9 cellular contexts compared by ENCODE assay signal in the genomic region with DNA sequence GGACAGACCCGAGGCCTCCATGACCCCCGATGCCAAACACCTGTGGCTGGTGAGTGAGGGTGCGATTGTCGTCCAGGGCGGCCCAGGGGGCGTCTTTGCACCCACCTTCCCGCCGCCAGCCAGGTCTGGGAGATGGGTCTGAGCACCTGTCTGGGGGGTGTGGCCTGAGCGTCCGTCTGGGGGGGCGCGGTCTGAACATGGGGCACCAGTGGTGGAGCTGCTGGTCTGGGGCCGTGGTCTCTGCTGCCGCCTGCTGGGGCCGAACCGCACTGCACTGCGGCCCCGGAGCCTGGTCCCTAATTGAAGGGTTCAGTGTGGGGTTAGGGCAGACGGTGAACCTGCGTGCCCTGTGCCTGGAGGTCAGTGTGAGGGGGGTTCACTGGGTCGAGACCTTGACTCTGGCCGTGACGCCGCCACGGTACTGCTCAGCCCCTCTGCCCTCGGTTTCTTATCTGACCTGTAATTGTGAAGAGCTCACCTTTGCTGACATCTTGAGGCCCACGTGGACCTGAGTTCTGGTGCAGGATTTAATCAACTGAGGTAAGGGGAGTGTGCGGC. TPM values are rescaled to one million over a fixed set of nuclear protein-coding genes. Genes with fewer than 3 reads are reported as not detected.
DNase-seq lines count a peak whose midpoint lies in the region; ATAC-seq and TF ChIP-seq lines count a peak whose summit lies in the region.
"Had no signal": no experiment of that assay in that cellular context is flagged by ENCODE, and none has a peak within 500 bp of the region (broad histone marks: within the 10 kb centered on the region; RNA-seq: fewer than 3 reads in every experiment).

No MANE protein-coding gene starts in this region.

- H2AFZ ChIP-seq in GM23338 (no peak overlapping the region), PC-3 (ENCODE audit: low read length) (no peak overlapping the region)

- H3K4me1 ChIP-seq in GM23338 (ENCODE audit: insufficient read depth) = no peaks in the 10 kb centered on the region
- peaks cover 16% of the 10 kb centered on the region for H3K4me1 ChIP-seq in PC-3 (ENCODE audit: insufficient read depth, low read length)
- H3K4me1 ChIP-seq in esophagus squamous epithelium = peaks cover 0 to 28% (median 10%) of the 10 kb centered on the region in 3 donors
- peaks cover 15 to 16% of the 10 kb centered on the region in 2 experiments for H3K4me1 ChIP-seq in neutrophil (ENCODE audit: control insufficient read depth in 1 of 2, insufficient read depth in 1 of 2, low read depth in 1 of 2, low read length in 1 of 2)
- H3K4me1 ChIP-seq in thyroid gland = peaks cover 0 to 15% of the 10 kb centered on the region in 2 donors

- no TSS peak for BruUV-seq in PC-3 (replicated peaks; lab: Mats Ljungman, UMichigan)

- H3K27ac Mint-ChIP-seq in GM23338 = no peak overlapping the region
- H3K27ac Mint-ChIP-seq: stimulated activated naive CD8-positive, alpha-beta T cell treated with anti-CD3 and anti-CD28 coated beads, Interleukin-15, Interleukin-2, amounts not matched to agents 100 ng/mL and 50 ng/mL, for 24 hours had no signal

- CTCF ChIA-PET in PC-3 (lab: Charles Lee) = interaction anchor here (0.8 to 1.0 kb wide), 2 partner anchors 42 to 44 kb away, joined by 3 to 4 read pairs; a partner anchor contains a TSS

- no peaks in the 10 kb centered on the region for H3K79me2 ChIP-seq in GM23338 (replicated peaks; ENCODE audit: insufficient read depth)
- H3K79me2 ChIP-seq in PC-3 (ENCODE audit: low read length) = no peaks in the 10 kb centered on the region

- POLR2A ChIA-PET in PC-3 (lab: Charles Lee; ENCODE audit: unreplicated experiment) = interaction anchor here (0.6 kb wide), 1 partner anchor 95 kb away, joined by 3 read pairs; no protein-coding TSS in a partner anchor

- ATAC-seq in GM23338 (peak; percentile 96), PC-3 (peak; percentile 79)

- no peaks in the 10 kb centered on the region for H3K9me2 ChIP-seq in GM23338 (ENCODE audit: insufficient read depth)
- H3K9me2 ChIP-seq in PC-3 (replicated peaks; ENCODE audit: low read length) = no peaks in the 10 kb centered on the region

- H3K4me3 Mint-ChIP-seq in GM23338 = no peak overlapping the region
- H3K4me3 Mint-ChIP-seq: stimulated activated naive CD8-positive, alpha-beta T cell treated with anti-CD3 and anti-CD28 coated beads, Interleukin-15, Interleukin-2, amounts not matched to agents 100 ng/mL and 50 ng/mL, for 24 hours had no signal

- H3K36me3 ChIP-seq in GM23338 (ENCODE audit: insufficient read depth) = no peaks in the 10 kb centered on the region
- no peaks in the 10 kb centered on the region for H3K36me3 ChIP-seq in PC-3 (ENCODE audit: low read depth, low read length)
- H3K36me3 ChIP-seq in esophagus squamous epithelium = no peaks in the 10 kb centered on the region
- no peaks in the 10 kb centered on the region for H3K36me3 ChIP-seq in neutrophil
- H3K36me3 ChIP-seq in thyroid gland = no peaks in the 10 kb centered on the region

- DNase-seq in AG20443 (ENCODE audit: low spot score) = peak; percentile 93
- DNase-seq in GM23338 (ENCODE audit: low spot score) = peak; percentile 88
- DNase-seq in PC-3 = peak; percentile 65
- peak; percentile 77 for DNase-seq in activated T-cell treated with anti-CD3 and anti-CD28 coated beads for 48 hours (ENCODE audit: low read depth)
- no peak for DNase-seq in esophagus squamous epithelium (lab: John Stamatoyannopoulos, UW)
- peak; percentile 61 to 67 for DNase-seq in thyroid gland
- DNase-seq in DMS79 treated with DMSO at 0.1 percent for 48 hours (lab: John Stamatoyannopoulos, UW) = no peak

- H3F3A ChIP-seq in GM23338 (replicated peaks; ENCODE audit: low read depth) = peaks cover 8% of the 10 kb centered on the region; the same call in 1 of the 2 replicates
- no peaks in the 10 kb centered on the region for H3F3A ChIP-seq in PC-3 (ENCODE audit: low read length, unreplicated experiment)

- no peaks in the 10 kb centered on the region for H3K9me3 ChIP-seq in PC-3 (ENCODE audit: low read length)
- no peaks in the 10 kb centered on the region for H3K9me3 ChIP-seq in esophagus squamous epithelium
- H3K9me3 ChIP-seq in neutrophil = no peaks in the 10 kb centered on the region
- no peaks in the 10 kb centered on the region for H3K9me3 ChIP-seq in thyroid gland

- peaks cover 6% of the 10 kb centered on the region for H4K20me1 ChIP-seq in GM23338 (replicated peaks; ENCODE audit: insufficient read depth)
- no peaks in the 10 kb centered on the region for H4K20me1 ChIP-seq in PC-3 (ENCODE audit: low read length)

- peak; percentile 93 to 98 for TF ChIP-seq CTCF in GM23338 (conservative IDR thresholded peaks at IDR 0.05; ENCODE audit: low read depth in 2 of 2)
- TF ChIP-seq CTCF in PC-3 (conservative IDR thresholded peaks at IDR 0.05; ENCODE audit: low read depth, low read length) = peak; percentile 87
- peak; percentile 93 to 99 (median 97) for TF ChIP-seq CTCF in esophagus squamous epithelium (IDR thresholded peaks at IDR 0.05)
- peak; percentile 94 for TF ChIP-seq CTCF in neutrophil (IDR thresholded peaks at IDR 0.05)
- TF ChIP-seq CTCF in thyroid gland (IDR thresholded peaks at IDR 0.05) = peak; percentile 90 to 99 (median 94)

- peaks cover 1% of the 10 kb centered on the region for H3K27me3 Mint-ChIP-seq in GM23338 (ENCODE audit: insufficient read depth, low read depth, poor library complexity)
- H3K27me3 Mint-ChIP-seq: stimulated activated naive CD8-positive, alpha-beta T cell treated with anti-CD3 and anti-CD28 coated beads, Interleukin-15, Interleukin-2, amounts not matched to agents 100 ng/mL and 50 ng/mL, for 24 hours had no signal

- no peak overlapping the region for H3K9ac ChIP-seq in PC-3 (ENCODE audit: low read length)

- peak overlapping the region; percentile 43; the same call in 1 of the 2 replicates for H3K4me2 ChIP-seq in GM23338
- no peak overlapping the region for H3K4me2 ChIP-seq in PC-3 (ENCODE audit: low read length)

- 0 to 82% methylated on average over 1 to 3 of the region's 28 CpGs for WGBS in esophagus squamous epithelium, 2 donors
- WGBS in thyroid gland, 2 donors = 37 to 62% methylated on average over 8 to 24 of the region's 28 CpGs

- no peaks in the 10 kb centered on the region; the same call in 2 of the 3 replicates for H3K9me3 Mint-ChIP-seq in GM23338
- H3K9me3 Mint-ChIP-seq: stimulated activated naive CD8-positive, alpha-beta T cell treated with anti-CD3 and anti-CD28 coated beads, Interleukin-15, Interleukin-2, amounts not matched to agents 100 ng/mL and 50 ng/mL, for 24 hours had no signal

- H3K27ac ChIP-seq in GM23338 (ENCODE audit: low read depth) (no peak overlapping the region), PC-3 (ENCODE audit: low read length) (no peak overlapping the region), esophagus squamous epithelium (no peak overlapping the region), neutrophil (no peak overlapping the region), thyroid gland (no peak overlapping the region)

- no peak for TF ChIP-seq POLR2A in esophagus squamous epithelium (IDR thresholded peaks at IDR 0.05)
- no peak for TF ChIP-seq POLR2A in thyroid gland (IDR thresholded peaks at IDR 0.05)

- no peak overlapping the region for H3K4me3 ChIP-seq in GM23338
- no peak overlapping the region for H3K4me3 ChIP-seq in PC-3 (ENCODE audit: low read length)
- no peak overlapping the region for H3K4me3 ChIP-seq in esophagus squamous epithelium
- H3K4me3 ChIP-seq in neutrophil (ENCODE audit: low read depth in 1 of 2, low read length in 1 of 2) = no peak overlapping the region
- no peak overlapping the region for H3K4me3 ChIP-seq in thyroid gland (replicated peaks in 1 of 3)

- intact Hi-C loops in PC-3 (cut with micrococcal nuclease) = loop anchor here (2.0 kb wide), 2 partner anchors 42 to 68 kb away; no protein-coding TSS in a partner anchor
- intact Hi-C loops in esophagus squamous epithelium (cut with DNase I) = no loop called here
- intact Hi-C loops in thyroid gland (cut with DNase I) = loop anchor here (5.0 to 10.0 kb wide), 2 partner anchors 44 to 156 kb away; a partner anchor contains a TSS

- no peaks in the 10 kb centered on the region for H3K27me3 ChIP-seq in GM23338 (ENCODE audit: insufficient read depth)
- H3K27me3 ChIP-seq in PC-3 (ENCODE audit: low read length) = no peaks in the 10 kb centered on the region
- no peaks in the 10 kb centered on the region for H3K27me3 ChIP-seq in esophagus squamous epithelium
- H3K27me3 ChIP-seq in neutrophil = no peaks in the 10 kb centered on the region
- H3K27me3 ChIP-seq in thyroid gland = no peaks in the 10 kb centered on the region

- no peaks in the 10 kb centered on the region for H3K4me1 Mint-ChIP-seq in GM23338

- H3K36me3 Mint-ChIP-seq in GM23338 (ENCODE audit: low read depth) = peaks cover 14% of the 10 kb centered on the region

TF ChIP-seq in GM23338, 12 proteins besides CTCF, POLR2A, EP300 and RAD21 (continues in another document):
- no peak for TF ChIP-seq EZH2phosphoT487 (IDR thresholded peaks at IDR 0.05; ENCODE audit: unreplicated experiment)
- TF ChIP-seq POLR2AphosphoS5 (IDR thresholded peaks at IDR 0.05; ENCODE audit: low read depth) = no peak
- TF ChIP-seq STAT1 (IDR thresholded peaks at IDR 0.05; ENCODE audit: unreplicated experiment) = no peak
- TF ChIP-seq NANOG (IDR thresholded peaks at IDR 0.05; ENCODE audit: borderline replicate concordance) = no peak
- no peak for TF ChIP-seq ZNF114 (CRISPR knock-in tag; IDR thresholded peaks at IDR 0.05)
- TF ChIP-seq CREB1 (CRISPR knock-in tag; IDR thresholded peaks at IDR 0.05; ENCODE audit: low read depth) = no peak

RNA-seq across cellular contexts. Expression of a gene that starts 12.6 kb away (rescaled TPM):
- 95.4 and 96.4 TPM in 2 replicates for total RNA-seq in GM23338 (2014; rRNA removed; shearing (Covaris generic))
- polyA plus RNA-seq in GM23338 (2016; fragmentation: Nextera tagmentation; extraction: Ambion mirVana) = 143 and 149 TPM in 2 replicates
- 77.9 and 79.6 TPM in 2 replicates for total RNA-seq in PC-3 (2014; rRNA removed)
- total RNA-seq in esophagus squamous epithelium = 100 to 1,000 TPM in 2 of 4 donors, 10 to 100 TPM in 2; 79.7 to 124 (median 101) TPM
- 100 to 1,000 TPM; 144 to 266 (median 201) TPM for total RNA-seq in thyroid gland

RNA-seq across cellular contexts. Expression of a gene that starts 32.6 kb away (rescaled TPM):
- total RNA-seq in GM23338 (2014; rRNA removed; shearing (Covaris generic)) = 10.1 and 15.2 TPM in 2 replicates
- polyA plus RNA-seq in GM23338 (2016; fragmentation: Nextera tagmentation; extraction: Ambion mirVana) = 5.0 and 6.5 TPM in 2 replicates
- total RNA-seq in PC-3 (2014; rRNA removed) = 12.3 and 13.2 TPM in 2 replicates
- total RNA-seq in esophagus squamous epithelium = 1 to 10 TPM; 3.4 to 9.6 (median 4.3) TPM
- total RNA-seq in thyroid gland = 10 to 100 TPM in 2 of 4 donors, 1 to 10 TPM in 2; 7.0 to 10.9 (median 9.5) TPM

RNA-seq across cellular contexts. Expression of a gene that starts 44.4 kb away (rescaled TPM):
- 75.9 and 89.9 TPM in 2 replicates for total RNA-seq in GM23338 (2014; rRNA removed; shearing (Covaris generic))
- polyA plus RNA-seq in GM23338 (2016; fragmentation: Nextera tagmentation; extraction: Ambion mirVana) = 36.4 and 42.3 TPM in 2 replicates
- 45.0 and 62.9 TPM in 2 replicates for total RNA-seq in PC-3 (2014; rRNA removed)
- total RNA-seq in esophagus squamous epithelium = 10 to 100 TPM in 1 of 4 donors, 1 to 10 TPM in 3; 3.8 to 29.0 (median 6.8) TPM
- total RNA-seq in thyroid gland = 10 to 100 TPM in 1 of 4 donors, 1 to 10 TPM in 3; 2.3 to 10.3 (median 3.6) TPM

RNA-seq across cellular contexts. Expression of a gene that starts 57.8 kb away (rescaled TPM):
- total RNA-seq in GM23338 (2014; rRNA removed; shearing (Covaris generic)) = 2.9 and 4.3 TPM in 2 replicates
- polyA plus RNA-seq in GM23338 (2016; fragmentation: Nextera tagmentation; extraction: Ambion mirVana) = 0.74 and 0.97 TPM in 2 replicates
- 4.2 and 6.1 TPM in 2 replicates for total RNA-seq in PC-3 (2014; rRNA removed)
- total RNA-seq in esophagus squamous epithelium = 1 to 10 TPM; 1.1 to 3.4 (median 2.0) TPM
- 10 to 100 TPM in 2 of 4 donors, 1 to 10 TPM in 2; 7.7 to 16.2 (median 11.4) TPM for total RNA-seq in thyroid gland

Comparison
In these comparisons a context has a peak if more than half of its experiments do, and no peak if none do; other contexts are left out.
1. DNase-seq: peak in AG20443 (single experiment), GM23338 (single experiment), PC-3 (single experiment), activated T-cell treated with anti-CD3 and anti-CD28 coated beads for 48 hours (single experiment) and thyroid gland (2 of 2); none in esophagus squamous epithelium (single experiment) and DMS79 treated with DMSO at 0.1 percent for 48 hours (single experiment).
2. Peak in every context shown above with its lines, with median percentiles within 50 percentile points of each other: CTCF ChIP-seq.